ENCODE assay signal across 1 cellular context in the genomic region with DNA sequence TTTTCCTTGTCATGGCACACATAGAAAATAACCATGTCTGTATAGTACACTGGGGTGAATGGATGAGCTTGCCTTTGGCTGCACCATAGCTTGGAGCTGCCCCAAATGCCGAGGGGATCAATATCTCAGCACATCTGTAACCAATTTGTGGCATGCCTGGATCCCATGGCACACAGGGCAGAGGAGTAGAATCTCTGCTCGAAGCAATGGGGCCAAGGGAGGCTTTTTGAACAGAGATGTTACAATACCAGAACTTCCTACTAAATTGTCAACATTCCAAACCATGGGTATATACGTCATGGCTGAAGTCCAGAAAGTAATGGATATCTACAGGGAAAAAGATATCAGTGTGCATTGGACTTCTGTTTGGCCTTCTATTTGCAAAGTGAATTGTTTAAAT.
TF ChIP-seq lines count a peak whose summit lies in the region.

No MANE protein-coding gene starts in this region.

TF ChIP-seq in SK-N-SH treated with all-trans-retinoic acid at 6 μM for 48 hours, 23 proteins besides CTCF, POLR2A, EP300 and RAD21 (continued from another document):
- no peak for TF ChIP-seq TSHZ2 (CRISPR knock-in tag; IDR thresholded peaks at IDR 0.05)
- TF ChIP-seq ZFP30 (CRISPR knock-in tag; IDR thresholded peaks at IDR 0.05) = no peak
- TF ChIP-seq TCF4 (CRISPR knock-in tag; IDR thresholded peaks at IDR 0.05; ENCODE audit: borderline replicate concordance) = no peak
- no peak for TF ChIP-seq ZNF70 (CRISPR knock-in tag; IDR thresholded peaks at IDR 0.05)
- TF ChIP-seq OSR1 (CRISPR knock-in tag; IDR thresholded peaks at IDR 0.05) = no peak
- no peak for TF ChIP-seq PPARA (CRISPR knock-in tag; IDR thresholded peaks at IDR 0.05; ENCODE audit: borderline replicate concordance)
- TF ChIP-seq ZC3H10 (CRISPR knock-in tag; IDR thresholded peaks at IDR 0.05) = no peak
- TF ChIP-seq TOX (CRISPR knock-in tag; IDR thresholded peaks at IDR 0.05; ENCODE audit: borderline replicate concordance) = no peak
- TF ChIP-seq BACH2 (CRISPR knock-in tag; IDR thresholded peaks at IDR 0.05; ENCODE audit: borderline replicate concordance) = no peak
- TF ChIP-seq ZNF565 (CRISPR knock-in tag; conservative IDR thresholded peaks at IDR 0.05; ENCODE audit: low read depth) = no peak
- TF ChIP-seq ZFP3 (CRISPR knock-in tag; IDR thresholded peaks at IDR 0.05) = no peak
- TF ChIP-seq GLIS3 (CRISPR knock-in tag; IDR thresholded peaks at IDR 0.05) = no peak
